Comparison of ENCODE assay signal across 27 cellular contexts in the genomic region with DNA sequence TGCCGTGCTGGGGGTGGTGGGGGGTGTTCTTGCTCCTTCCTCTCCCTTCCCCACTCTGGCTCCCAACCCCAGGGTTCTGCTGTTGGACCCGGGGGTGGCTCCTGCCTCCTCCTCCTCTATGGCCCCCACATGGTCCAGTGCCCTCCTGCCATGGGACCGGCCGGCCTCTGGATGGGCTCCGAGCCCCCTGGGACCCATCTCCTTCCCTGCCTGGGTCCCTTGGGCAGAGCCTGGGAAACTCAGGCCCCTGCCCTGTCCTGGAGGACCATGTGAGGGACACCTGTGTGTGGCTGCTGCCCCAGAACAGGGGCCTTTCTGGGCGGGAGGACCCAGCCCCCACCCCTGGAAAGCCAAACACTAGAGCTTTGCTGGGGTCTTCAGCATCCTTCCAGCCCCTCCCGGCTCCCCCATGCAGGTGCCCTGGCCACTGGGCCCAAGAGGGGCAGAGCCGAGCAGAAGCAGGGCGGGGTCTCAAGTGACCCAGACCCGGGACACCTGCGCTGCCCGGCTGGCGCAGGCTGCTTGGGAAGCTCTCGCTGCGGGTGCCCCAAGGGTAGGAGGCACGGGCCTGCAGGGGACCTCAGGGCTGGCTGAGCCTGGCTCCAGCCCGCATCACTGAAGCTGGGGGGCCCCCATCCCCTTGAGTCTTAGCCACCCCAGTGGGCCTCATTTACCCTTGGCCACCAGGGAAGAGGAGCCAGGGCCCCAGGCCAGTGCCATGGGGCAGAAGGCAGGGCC. TPM values are rescaled to one million over a fixed set of nuclear protein-coding genes. Genes with fewer than 3 reads are reported as not detected.
DNase-seq lines count a peak whose midpoint lies in the region; ATAC-seq, FAIRE-seq and TF ChIP-seq lines count a peak whose summit lies in the region.
"Had no signal": no experiment of that assay in that cellular context is flagged by ENCODE, and none has a peak within 500 bp of the region (broad histone marks: within the 10 kb centered on the region; RNA-seq: fewer than 3 reads in every experiment).

No MANE protein-coding gene starts in this region.

- TF ChIP-seq POLR2A in IMR-90 (IDR thresholded peaks at IDR 0.05; ENCODE audit: low read depth, low read length): no peak
- no peak for TF ChIP-seq POLR2A in esophagus squamous epithelium (IDR thresholded peaks at IDR 0.05)

- H3K14ac ChIP-seq in IMR-90 (replicated peaks; ENCODE audit: low read depth, low read length): no peak overlapping the region

- H3K4me3 ChIP-seq in heart right ventricle (no peak overlapping the region), IMR-90 (ENCODE audit: insufficient read depth, low read depth, low read length) (no peak overlapping the region), kidney (ENCODE audit: low read length in 2 of 2) (no peak overlapping the region), tibial artery (no peak overlapping the region), esophagus squamous epithelium (no peak overlapping the region)
- H3K4me3 ChIP-seq: gastrocnemius medialis had no signal

- no peak overlapping the region for H2BK20ac ChIP-seq in IMR-90 (ENCODE audit: low read depth, low read length)

- no peak overlapping the region for H4K91ac ChIP-seq in IMR-90 (ENCODE audit: insufficient read depth, low read depth, low read length)

- no peak overlapping the region for H3K18ac ChIP-seq in IMR-90 (ENCODE audit: low read depth, low read length)

- no peak overlapping the region for H3K4me2 ChIP-seq in IMR-90 (ENCODE audit: low read depth, low read length)

- intact Hi-C loops in Right ventricle myocardium inferior (cut with DNase I) (loop anchor here (10.0 kb wide), 1 partner anchor 348 kb away; no protein-coding TSS in a partner anchor), heart right ventricle (cut with DNase I) (loop anchor here (2.0 to 10.0 kb wide), 9 partner anchors 35 to 448 kb away; a partner anchor contains a TSS), IMR-90 (cut with micrococcal nuclease) (loop anchor here (5.0 kb wide), 1 partner anchor 115 kb away; no protein-coding TSS in a partner anchor), kidney (cut with DNase I) (loop anchor here (5.0 kb wide), 1 partner anchor 185 kb away; no protein-coding TSS in a partner anchor), tibial artery (cut with DNase I; ENCODE audit: low total_unique reads) (loop anchor here (5.0 kb wide), 1 partner anchor 35 kb away; no protein-coding TSS in a partner anchor), esophagus squamous epithelium (cut with DNase I) (loop anchor here (10.0 kb wide), 2 partner anchors 118 to 348 kb away; no protein-coding TSS in a partner anchor)

- no peak overlapping the region for H2BK15ac ChIP-seq in IMR-90 (ENCODE audit: low read depth, low read length)

- H3K36me3 ChIP-seq in heart right ventricle (no peaks in the 10 kb centered on the region), IMR-90 (ENCODE audit: control insufficient read depth, insufficient read depth, low read length) (no peaks in the 10 kb centered on the region; the same call in 1 of the 2 replicates), kidney (ENCODE audit: control insufficient read depth in 1 of 2, insufficient read depth in 2 of 2, low read length in 2 of 2) (no peaks in the 10 kb centered on the region), tibial artery (no peaks in the 10 kb centered on the region), esophagus squamous epithelium (peaks cover 0 to 4% (median 0%) of the 10 kb centered on the region in 3 donors)
- H3K36me3 ChIP-seq: gastrocnemius medialis had no signal

- H3K27ac ChIP-seq in heart right ventricle (peak overlapping the region in 3 of 10 donors; percentile 13 to 41 (median 17)), IMR-90 (ENCODE audit: insufficient read depth, low read length) (no peak overlapping the region), kidney (ENCODE audit: low read depth in 2 of 2, low read length in 2 of 2) (no peak overlapping the region), tibial artery (peak overlapping the region; percentile 41 to 93), esophagus squamous epithelium (no peak overlapping the region)

- TF ChIP-seq CTCF in heart right ventricle (IDR thresholded peaks at IDR 0.05) (no peak), IMR-90 (conservative IDR thresholded peaks at IDR 0.05; ENCODE audit: low read depth, low read length) (no peak), kidney (IDR thresholded peaks at IDR 0.05; ENCODE audit: borderline replicate concordance, extremely low read depth, insufficient read depth) (no peak), tibial artery (IDR thresholded peaks at IDR 0.05) (no peak), esophagus squamous epithelium (IDR thresholded peaks at IDR 0.05) (no peak)

- H3K4me1 ChIP-seq in heart right ventricle: peaks cover 30 to 62% (median 57%) of the 10 kb centered on the region in 9 donors
- H3K4me1 ChIP-seq in IMR-90 (ENCODE audit: control insufficient read depth, insufficient read depth, low read length): peaks cover 19% of the 10 kb centered on the region
- peaks cover 4 to 26% of the 10 kb centered on the region in 2 donors for H3K4me1 ChIP-seq in kidney (ENCODE audit: control insufficient read depth in 1 of 2, insufficient read depth in 1 of 2, low read depth in 1 of 2, low read length in 2 of 2)
- peaks cover 8 to 59% (median 52%) of the 10 kb centered on the region in 4 donors for H3K4me1 ChIP-seq in tibial artery
- H3K4me1 ChIP-seq in esophagus squamous epithelium: peaks cover 29 to 71% (median 46%) of the 10 kb centered on the region in 3 donors

- DNase-seq in Right ventricle myocardium inferior (ENCODE audit: missing footprints) (peak; percentile 55), heart right ventricle (no peak), IMR-90 (no peak), kidney (peak; percentile 79), tibial artery (no peak), esophagus squamous epithelium (lab: John Stamatoyannopoulos, UW) (no peak), OCI-M2 (lab: John Stamatoyannopoulos, UW; ENCODE audit: unreplicated experiment) (no peak), SIG-M5 treated with dmso at 0.1 percent for 504 hours (lab: John Stamatoyannopoulos, UW; ENCODE audit: unreplicated experiment) (no peak)
- DNase-seq: 8988T; activated CD8-positive, alpha-beta T cell treated with anti-CD3 and anti-CD28 coated beads for 36 hours; Caco-2; dermis blood vessel endothelial cell; DND-41; gastrocnemius medialis; hippocampal formation; NCI-H1417 treated with DMSO at 0.1 percent for 48 hours; NCI-H2081 treated with DMSO at 0.1 percent for 48 hours; NCI-H226; occipital lobe; small intestine; stimulated activated CD4-positive, alpha-beta T cell treated with anti-CD3 and anti-CD28 coated beads, Interleukin-2, amount 100 ng/mL, for 24 hours; T-cell had no signal

- H2AK9ac ChIP-seq in IMR-90 (replicated peaks; ENCODE audit: low read depth, low read length, poor library complexity): peak overlapping the region; percentile 62

- TF ChIP-seq RAD21 in IMR-90 (IDR thresholded peaks at IDR 0.05; ENCODE audit: low read length): no peak

- H4K20me1 ChIP-seq in IMR-90 (ENCODE audit: insufficient read depth, low read length): no peaks in the 10 kb centered on the region

- H3K9me3 ChIP-seq in heart right ventricle: no peaks in the 10 kb centered on the region
- H3K9me3 ChIP-seq in IMR-90 (ENCODE audit: control insufficient read depth, insufficient read depth, low read length): no peaks in the 10 kb centered on the region
- H3K9me3 ChIP-seq in kidney (ENCODE audit: control insufficient read depth in 1 of 2, low read length in 2 of 2): no peaks in the 10 kb centered on the region
- no peaks in the 10 kb centered on the region for H3K9me3 ChIP-seq in tibial artery
- H3K9me3 ChIP-seq in esophagus squamous epithelium: no peaks in the 10 kb centered on the region
- H3K9me3 ChIP-seq: Caco-2, gastrocnemius medialis had no signal

- H2BK5ac ChIP-seq in IMR-90 (ENCODE audit: low read depth, low read length, poor library complexity, severe bottlenecking): no peak overlapping the region

- H3K9ac ChIP-seq in IMR-90 (ENCODE audit: low read depth, low read length) (no peak overlapping the region), kidney (ENCODE audit: low read length in 2 of 2) (no peak overlapping the region)

- 91% methylated on average over 17 of the region's 17 CpGs for WGBS in heart right ventricle, 2 donors
- WGBS in IMR-90 (ENCODE audit: extremely low coverage in 2 of 2, insufficient read length in 1 of 2), 2 experiments: 71% methylated on average over 7 of the region's 17 CpGs; no CpG with 5 or more reads in 1 of the 2 experiments
- WGBS in esophagus squamous epithelium, 2 donors: 81 to 90% methylated on average over 4 to 5 of the region's 17 CpGs

- ATAC-seq in Right ventricle myocardium inferior: no peak
- no peak for ATAC-seq in heart right ventricle
- ATAC-seq in IMR-90 (ENCODE audit: low read depth): no peak
- ATAC-seq: activated CD8-positive, alpha-beta T cell treated with anti-CD3 and anti-CD28 coated beads for 36 hours; activated T-helper 17 cell treated with anti-CD3 and anti-CD28 coated beads, Interleukin-2, amount 50 U/mL, for 72 hours; gastrocnemius medialis; T-cell had no signal

- no peak overlapping the region for H2AK5ac ChIP-seq in IMR-90 (ENCODE audit: low read depth, low read length)

- CTCF ChIA-PET in IMR-90 (lab: Yijun Ruan, JAX): interaction anchor here (2.4 kb wide), 1 partner anchor 185 kb away, joined by 51 read pairs; no protein-coding TSS in a partner anchor

- no peak overlapping the region for H3K56ac ChIP-seq in IMR-90 (ENCODE audit: extremely low read depth, insufficient read depth, low read length)

- no peak overlapping the region for H3K4ac ChIP-seq in IMR-90 (ENCODE audit: low read depth, low read length)

- no peak for FAIRE-seq in kidney (lab: Jason Lieb, UNC)
- FAIRE-seq: endometrium, GM18507, HTR-8/SVneo, RCC 7860, small intestine had no signal

- POLR2A ChIA-PET in IMR-90 (lab: Charles Lee; ENCODE audit: unreplicated experiment): interaction anchor here (0.6 kb wide), 1 partner anchor 34 kb away, joined by 6 read pairs; no protein-coding TSS in a partner anchor

- H3K27me3 ChIP-seq in heart right ventricle (no peaks in the 10 kb centered on the region), IMR-90 (ENCODE audit: control insufficient read depth, insufficient read depth, low read length) (no peaks in the 10 kb centered on the region), tibial artery (no peaks in the 10 kb centered on the region), esophagus squamous epithelium (no peaks in the 10 kb centered on the region)
- H3K27me3 ChIP-seq: gastrocnemius medialis had no signal

- H4K8ac ChIP-seq in IMR-90 (ENCODE audit: low read depth in 2 of 2, low read length in 2 of 2): no peak overlapping the region

- H3K79me1 ChIP-seq in IMR-90 (ENCODE audit: low read depth in 1 of 2, low read length in 2 of 2): peaks cover 10 to 42% of the 10 kb centered on the region in 2 experiments

- dilution Hi-C loops in IMR-90 (cut with HindIII; ENCODE audit: low sequenced_read_pairs, unreplicated experiment): no loop called here

- no peak overlapping the region for H2AFZ ChIP-seq in IMR-90 (replicated peaks; ENCODE audit: low read length, poor library complexity)

- no peaks in the 10 kb centered on the region for H3K9me1 ChIP-seq in IMR-90 (ENCODE audit: insufficient read depth, low read length)

- H3K23ac ChIP-seq in IMR-90 (ENCODE audit: low read depth, low read length): no peak overlapping the region

- no peak overlapping the region for H4K5ac ChIP-seq in IMR-90 (ENCODE audit: low read depth, low read length)

- BruUV-seq in IMR-90 (replicated peaks; lab: Mats Ljungman, UMichigan): no TSS peak

- H2BK120ac ChIP-seq in IMR-90 (ENCODE audit: low read depth, low read length): no peak overlapping the region

- in situ Hi-C loops in IMR-90 (cut with MboI; ENCODE audit: low sequenced_read_pairs): loop anchor here (5.0 to 25.0 kb wide), 2 partner anchors 35 to 340 kb away; a partner anchor contains a TSS

RNA-seq across cellular contexts. Expression of a gene that starts 2.5 kb away (rescaled TPM):
- total RNA-seq in Right ventricle myocardium inferior (43.9 TPM), heart right ventricle (10 to 100 TPM; 30.9 to 47.6 (median 38.3) TPM), IMR-90 (2012; rRNA removed) (6.5 and 7.5 TPM in 2 replicates), kidney (69.0 TPM), esophagus squamous epithelium (10 to 100 TPM in 3 of 4 donors, 1 to 10 TPM in 1; 8.6 to 22.5 (median 18.1) TPM)
- polyA plus RNA-seq in heart right ventricle (10 to 100 TPM; 83.0 to 83.6 TPM), IMR-90 (2012; rRNA removed) (31.5 and 36.8 TPM in 2 replicates), kidney (ENCODE audit: insufficient read depth, low read depth, low replicate concordance) (109 TPM)
- polyA plus RNA-seq in IMR-90 (2012; cell fraction: cytosol; rRNA removed): 58.8 and 75.0 TPM in 2 replicates
- 59.9 and 123 TPM in 2 replicates for polyA plus RNA-seq in IMR-90 (2012; cell fraction: nucleus; rRNA removed; ENCODE audit: low replicate concordance)

RNA-seq across cellular contexts. Expression of a gene that starts 31.0 kb away (rescaled TPM):
- total RNA-seq in Right ventricle myocardium inferior (38.5 TPM), heart right ventricle (10 to 100 TPM; 29.4 to 50.9 (median 38.3) TPM), IMR-90 (2012; rRNA removed) (2.3 and 3.9 TPM in 2 replicates), kidney (78.6 TPM), esophagus squamous epithelium (10 to 100 TPM; 18.2 to 38.8 (median 25.2) TPM)
- polyA plus RNA-seq in heart right ventricle (10 to 100 TPM; 13.8 to 16.6 TPM), IMR-90 (2012; rRNA removed) (20.1 and 20.8 TPM in 2 replicates), kidney (ENCODE audit: insufficient read depth, low read depth, low replicate concordance) (9.2 TPM)
- 13.7 and 20.7 TPM in 2 replicates for polyA plus RNA-seq in IMR-90 (2012; cell fraction: cytosol; rRNA removed)
- 42.1 and 52.9 TPM in 2 replicates for polyA plus RNA-seq in IMR-90 (2012; cell fraction: nucleus; rRNA removed; ENCODE audit: low replicate concordance)

Comparison
In these comparisons a context has a peak if more than half of its experiments do, and no peak if none do; other contexts are left out.
1. DNase-seq: peak in Right ventricle myocardium inferior (single experiment) and kidney (single experiment); none in heart right ventricle (0 of 2), IMR-90 (single experiment), tibial artery (0 of 2), esophagus squamous epithelium (single experiment), OCI-M2 (single experiment) and SIG-M5 treated with dmso at 0.1 percent for 504 hours (single experiment).
2. H3K27ac ChIP-seq: peak in tibial artery (2 of 2); none in IMR-90 (single experiment), kidney (0 of 2) and esophagus squamous epithelium (0 of 4).